Comparison of ENCODE assay signal across 8 cellular contexts in genomic region chr7:128032605-128033235, GRCh38. TPM values are rescaled to one million over a fixed set of nuclear protein-coding genes. Genes with fewer than 3 reads are reported as not detected.
DNase-seq lines count a peak whose midpoint lies in the region; ATAC-seq and TF ChIP-seq lines count a peak whose summit lies in the region.

No MANE protein-coding gene starts in this region.

- CTCF ChIA-PET in activated naive CD4-positive, alpha-beta T cell treated with anti-CD3 and anti-CD28 coated beads, Interleukin-2, amount 10 ng/mL, durations not matched to agents 7 days and 5 days (lab: Charles Lee): no interaction called here
- CTCF ChIA-PET in activated naive CD4-positive, alpha-beta T cell treated with anti-CD3 and anti-CD28 coated beads for 36 hours (lab: Charles Lee): interaction anchor here (0.6 to 1.2 kb wide), 3 partner anchors 12 to 177 kb away, joined by 3 read pairs; no protein-coding TSS in a partner anchor

- H3K4me3 ChIP-seq in right lobe of liver (peak overlapping the region in 2 of 3 donors; percentile 23 to 57), tibial artery (peak overlapping the region; percentile 47 to 58)

- H3K36me3 ChIP-seq in right lobe of liver: no peaks in the 10 kb centered on the region
- H3K36me3 ChIP-seq in tibial artery: peaks cover 0 to 10% (median 0%) of the 10 kb centered on the region in 3 donors

- peaks cover 11% of the 10 kb centered on the region for H3K36me3 Mint-ChIP-seq in activated naive CD4-positive, alpha-beta T cell treated with anti-CD3 and anti-CD28 coated beads, Interleukin-2, amount 10 ng/mL, durations not matched to agents 7 days and 5 days
- peaks cover 11% of the 10 kb centered on the region for H3K36me3 Mint-ChIP-seq in activated naive CD4-positive, alpha-beta T cell treated with anti-CD3 and anti-CD28 coated beads for 36 hours (ENCODE audit: low read depth)

- ATAC-seq in right lobe of liver: peak in 1 of 4 donors; percentile 3
- no peak for ATAC-seq in HG03457 (IDR thresholded peaks at IDR 0.05; ENCODE audit: unreplicated experiment)
- ATAC-seq in HG03342 (IDR thresholded peaks at IDR 0.05; ENCODE audit: unreplicated experiment): no peak

- H3K4me3 Mint-ChIP-seq in activated naive CD4-positive, alpha-beta T cell treated with anti-CD3 and anti-CD28 coated beads, Interleukin-2, amount 10 ng/mL, durations not matched to agents 7 days and 5 days: peak overlapping the region; percentile 15
- H3K4me3 Mint-ChIP-seq in activated naive CD4-positive, alpha-beta T cell treated with anti-CD3 and anti-CD28 coated beads for 36 hours: no peak overlapping the region

- WGBS in right lobe of liver (ENCODE audit: insufficient coverage, low coverage, low lambda C conversion rate, missing lambda C conversion rate): 67% methylated on average over 13 of the region's 41 CpGs

- intact Hi-C loops in activated naive CD4-positive, alpha-beta T cell treated with anti-CD3 and anti-CD28 coated beads for 36 hours (cut with micrococcal nuclease): loop anchor here (1.0 to 10.0 kb wide), 9 partner anchors 26 to 638 kb away; partner anchors contain the start of genes ARF5, GCC1, SND1 and ZNF800
- intact Hi-C loops in right lobe of liver (cut with DNase I) (no loop called here), tibial artery (cut with DNase I; ENCODE audit: low total_unique reads) (no loop called here)

- no peaks in the 10 kb centered on the region for H3K27me3 ChIP-seq in right lobe of liver
- peaks cover 0 to 25% of the 10 kb centered on the region in 2 donors for H3K27me3 ChIP-seq in tibial artery

- H3K9me3 Mint-ChIP-seq in activated naive CD4-positive, alpha-beta T cell treated with anti-CD3 and anti-CD28 coated beads, Interleukin-2, amount 10 ng/mL, durations not matched to agents 7 days and 5 days: no peaks in the 10 kb centered on the region
- no peaks in the 10 kb centered on the region for H3K9me3 Mint-ChIP-seq in activated naive CD4-positive, alpha-beta T cell treated with anti-CD3 and anti-CD28 coated beads for 36 hours

- H3K27ac ChIP-seq in caudate nucleus (ENCODE audit: low read depth, low read length) (peak overlapping the region; percentile 58), right lobe of liver (no peak overlapping the region), tibial artery (no peak overlapping the region)

- H3K9me3 ChIP-seq in right lobe of liver (no peaks in the 10 kb centered on the region), tibial artery (no peaks in the 10 kb centered on the region)

- DNase-seq in activated naive CD4-positive, alpha-beta T cell treated with anti-CD3 and anti-CD28 coated beads, Interleukin-2, amount 10 ng/mL, durations not matched to agents 7 days and 5 days: peak; percentile 26
- DNase-seq in activated naive CD4-positive, alpha-beta T cell treated with anti-CD3 and anti-CD28 coated beads for 36 hours: no peak
- peak in 24 of 61 donors; percentile 18 to 74 (median 56) for DNase-seq in caudate nucleus (lab: John Stamatoyannopoulos, UW)
- peak in 2 of 3 donors; percentile 33 to 63 for DNase-seq in right lobe of liver
- DNase-seq in tibial artery: no peak
- DNase-seq in activated effector memory CD4-positive, alpha-beta T cell treated with Interleukin-2 at 50 U/mL for 16 hours: no peak

- TF ChIP-seq POLR2A in right lobe of liver (IDR thresholded peaks at IDR 0.05): no peak

- TF ChIP-seq CTCF in right lobe of liver (IDR thresholded peaks at IDR 0.05) (no peak), tibial artery (IDR thresholded peaks at IDR 0.05) (no peak)

- no peak overlapping the region for H3K27ac Mint-ChIP-seq in activated naive CD4-positive, alpha-beta T cell treated with anti-CD3 and anti-CD28 coated beads, Interleukin-2, amount 10 ng/mL, durations not matched to agents 7 days and 5 days
- no peak overlapping the region for H3K27ac Mint-ChIP-seq in activated naive CD4-positive, alpha-beta T cell treated with anti-CD3 and anti-CD28 coated beads for 36 hours

- peaks cover 9% of the 10 kb centered on the region for H3K4me1 Mint-ChIP-seq in activated naive CD4-positive, alpha-beta T cell treated with anti-CD3 and anti-CD28 coated beads, Interleukin-2, amount 10 ng/mL, durations not matched to agents 7 days and 5 days
- peaks cover 12% of the 10 kb centered on the region for H3K4me1 Mint-ChIP-seq in activated naive CD4-positive, alpha-beta T cell treated with anti-CD3 and anti-CD28 coated beads for 36 hours (ENCODE audit: low read depth)

- H3K4me1 ChIP-seq in right lobe of liver: peaks cover 0 to 14% (median 2%) of the 10 kb centered on the region in 4 donors
- peaks cover 0 to 24% (median 19%) of the 10 kb centered on the region in 4 donors for H3K4me1 ChIP-seq in tibial artery

- peaks cover 54% of the 10 kb centered on the region for H3K27me3 Mint-ChIP-seq in activated naive CD4-positive, alpha-beta T cell treated with anti-CD3 and anti-CD28 coated beads, Interleukin-2, amount 10 ng/mL, durations not matched to agents 7 days and 5 days
- peaks cover 6% of the 10 kb centered on the region for H3K27me3 Mint-ChIP-seq in activated naive CD4-positive, alpha-beta T cell treated with anti-CD3 and anti-CD28 coated beads for 36 hours (ENCODE audit: low read depth)

RNA-seq across cellular contexts. Expression of gene LRRC4, which starts 1.5 kb away (rescaled TPM):
- 1 to 10 TPM in 1 of 2 experiments, under 1 TPM in 1; 0.74 to 1.3 TPM for total RNA-seq in activated naive CD4-positive, alpha-beta T cell treated with anti-CD3 and anti-CD28 coated beads for 36 hours
- 1 to 10 TPM in 5 of 6 experiments, under 1 TPM in 1; 0.74 to 4.0 (median 2.5) TPM for total RNA-seq in right lobe of liver

Comparison
In these comparisons a context has a peak if more than half of its experiments do, and no peak if none do; other contexts are left out.
1. DNase-seq: peak in activated naive CD4-positive, alpha-beta T cell treated with anti-CD3 and anti-CD28 coated beads, Interleukin-2, amount 10 ng/mL, durations not matched to agents 7 days and 5 days (single experiment) and right lobe of liver (2 of 3); none in activated naive CD4-positive, alpha-beta T cell treated with anti-CD3 and anti-CD28 coated beads for 36 hours (single experiment), tibial artery (0 of 2) and activated effector memory CD4-positive, alpha-beta T cell treated with Interleukin-2 at 50 U/mL for 16 hours (single experiment).